Comparison of ENCODE assay signal across 1 cellular context in genomic region chr17:4492762-4493561, GRCh38.
TF ChIP-seq lines count a peak whose summit lies in the region.

No MANE protein-coding gene starts in this region.

TF ChIP-seq in SK-N-SH, 30 proteins besides CTCF, POLR2A, EP300 and RAD21 (continued from another document):
- TF ChIP-seq TEAD4 (IDR thresholded peaks at IDR 0.05; ENCODE audit: borderline replicate concordance, insufficient read depth) (no peak), IRF3 (IDR thresholded peaks at IDR 0.05; ENCODE audit: low read depth, low read length) (no peak)
- TF ChIP-seq, protein P1, sequence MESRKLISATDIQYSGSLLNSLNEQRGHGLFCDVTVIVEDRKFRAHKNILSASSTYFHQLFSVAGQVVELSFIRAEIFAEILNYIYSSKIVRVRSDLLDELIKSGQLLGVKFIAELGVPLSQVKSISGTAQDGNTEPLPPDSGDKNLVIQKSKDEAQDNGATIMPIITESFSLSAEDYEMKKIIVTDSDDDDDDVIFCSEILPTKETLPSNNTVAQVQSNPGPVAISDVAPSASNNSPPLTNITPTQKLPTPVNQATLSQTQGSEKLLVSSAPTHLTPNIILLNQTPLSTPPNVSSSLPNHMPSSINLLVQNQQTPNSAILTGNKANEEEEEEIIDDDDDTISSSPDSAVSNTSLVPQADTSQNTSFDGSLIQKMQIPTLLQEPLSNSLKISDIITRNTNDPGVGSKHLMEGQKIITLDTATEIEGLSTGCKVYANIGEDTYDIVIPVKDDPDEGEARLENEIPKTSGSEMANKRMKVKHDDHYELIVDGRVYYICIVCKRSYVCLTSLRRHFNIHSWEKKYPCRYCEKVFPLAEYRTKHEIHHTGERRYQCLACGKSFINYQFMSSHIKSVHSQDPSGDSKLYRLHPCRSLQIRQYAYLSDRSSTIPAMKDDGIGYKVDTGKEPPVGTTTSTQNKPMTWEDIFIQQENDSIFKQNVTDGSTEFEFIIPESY (IDR thresholded peaks at IDR 0.05; ENCODE audit: borderline replicate concordance, low read depth): no peak
